Comparison of ENCODE assay signal across 12 cellular contexts in the genomic region with DNA sequence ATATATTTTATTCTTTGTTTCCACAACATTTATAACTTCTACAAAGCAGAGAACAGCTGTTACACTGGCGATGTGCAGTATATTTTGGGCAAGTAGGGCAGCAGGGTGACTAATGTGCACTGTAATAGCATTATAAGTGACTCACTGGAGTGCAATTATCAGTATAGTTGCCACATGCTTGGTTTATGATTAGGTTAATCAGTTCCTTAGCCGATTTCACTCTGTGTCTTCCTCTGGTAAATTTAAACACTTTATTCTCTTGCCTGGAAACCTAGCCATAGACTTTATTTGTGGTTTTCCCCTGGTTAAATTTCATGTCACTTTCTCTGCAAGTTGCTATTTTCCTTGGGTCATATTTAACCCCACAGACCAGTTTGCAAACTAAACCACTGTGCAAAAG.
DNase-seq lines count a peak whose midpoint lies in the region; ATAC-seq and TF ChIP-seq lines count a peak whose summit lies in the region.
"Had no signal": no experiment of that assay in that cellular context is flagged by ENCODE, and none has a peak within 500 bp of the region (broad histone marks: within the 10 kb centered on the region; RNA-seq: fewer than 3 reads in every experiment).

No MANE protein-coding gene starts in this region.

- peaks cover 10% of the 10 kb centered on the region for H3K4me1 ChIP-seq in osteoblast (ENCODE audit: insufficient read depth, low read length)
- H3K4me1 ChIP-seq: SJCRH30 had no signal

- no peaks in the 10 kb centered on the region for H3K79me2 ChIP-seq in osteoblast (ENCODE audit: insufficient read depth, low read length)

- H3K4me3 ChIP-seq in cardiac fibroblast (replicated peaks in 1 of 2; ENCODE audit: low read depth in 2 of 2, low read length in 2 of 2): no peak overlapping the region
- H3K4me3 ChIP-seq in osteoblast (ENCODE audit: insufficient read depth, low read length): no peak overlapping the region
- H3K4me3 ChIP-seq: SJCRH30 had no signal

- H3K36me3 ChIP-seq in osteoblast (ENCODE audit: insufficient read depth, low read length): no peaks in the 10 kb centered on the region
- H3K36me3 ChIP-seq: SJCRH30 had no signal

- H3K9me3 ChIP-seq in osteoblast (ENCODE audit: low read depth, low read length): no peaks in the 10 kb centered on the region
- H3K9me3 ChIP-seq: SJCRH30 had no signal

- no peak overlapping the region for H2AFZ ChIP-seq in osteoblast (ENCODE audit: low read length)

- ATAC-seq in GM21619 (IDR thresholded peaks at IDR 0.05; ENCODE audit: unreplicated experiment) (no peak), GM18511 (IDR thresholded peaks at IDR 0.05; ENCODE audit: unreplicated experiment) (no peak)

- DNase-seq in EH (ENCODE audit: low read depth): peak; percentile 82
- DNase-seq in HT1080 (ENCODE audit: low read depth): peak; percentile 74
- DNase-seq in cardiac fibroblast (ENCODE audit: low read depth in 2 of 2): peak; percentile 56 to 64
- DNase-seq in osteoblast (ENCODE audit: insufficient read length, low spot score, missing footprints): peak; percentile 26
- DNase-seq in RPMI8226: no peak
- DNase-seq: activated CD4-positive, CD25-positive, alpha-beta regulatory T cell treated with anti-CD3 and anti-CD28 coated beads, Interleukin-2, amount 50 U/mL, for 72 hours; activated effector memory CD4-positive, alpha-beta T cell treated with Interleukin-2 at 50 U/mL for 16 hours; midbrain; NCI-H2227 treated with DMSO at 0.1 percent for 48 hours had no signal

- H3K27me3 ChIP-seq in osteoblast (ENCODE audit: insufficient read depth, low read length): no peaks in the 10 kb centered on the region
- H3K27me3 ChIP-seq: SJCRH30 had no signal

- peak overlapping the region; percentile 29 for H3K4me2 ChIP-seq in osteoblast (ENCODE audit: insufficient read depth, low read length)

- TF ChIP-seq CTCF in cardiac fibroblast (IDR thresholded peaks at IDR 0.05; ENCODE audit: low read depth, low read length): no peak
- no peak for TF ChIP-seq CTCF in osteoblast (IDR thresholded peaks at IDR 0.05; ENCODE audit: extremely low read depth, low read depth, low read length)

- H3K27ac ChIP-seq in osteoblast (ENCODE audit: low read depth, low read length): no peak overlapping the region
- H3K27ac ChIP-seq: SJCRH30 had no signal

- H4K20me1 ChIP-seq in osteoblast (ENCODE audit: insufficient read depth, low read length): no peaks in the 10 kb centered on the region
